ENCODE assay signal across 12 cellular contexts in the genomic region with DNA sequence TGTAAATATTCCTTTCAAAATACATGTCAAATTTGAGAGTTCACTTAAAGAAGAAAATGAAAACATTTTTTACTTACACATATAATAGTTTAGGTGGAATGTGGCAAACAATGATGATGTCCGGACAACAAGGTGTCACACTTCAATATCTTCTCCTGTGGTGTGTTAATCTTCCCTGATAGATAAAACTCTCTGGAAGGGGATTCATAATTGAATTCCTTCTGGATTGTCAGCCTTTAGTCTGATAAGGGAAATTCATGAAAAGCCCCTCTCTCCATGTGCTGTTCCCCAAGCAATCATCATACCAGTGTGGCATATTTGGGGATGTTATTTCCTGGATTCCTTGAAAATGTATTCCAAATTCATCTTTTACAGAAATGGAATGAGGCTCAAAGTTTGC. TPM values are rescaled to one million over a fixed set of nuclear protein-coding genes. Genes with fewer than 3 reads are reported as not detected.
DNase-seq lines count a peak whose midpoint lies in the region; ATAC-seq and TF ChIP-seq lines count a peak whose summit lies in the region.
"Had no signal": no experiment of that assay in that cellular context is flagged by ENCODE, and none has a peak within 500 bp of the region (broad histone marks: within the 10 kb centered on the region; RNA-seq: fewer than 3 reads in every experiment).

No MANE protein-coding gene starts in this region.

- H3K4me3 Mint-ChIP-seq in CD4-positive, alpha-beta T cell, result peak overlapping the region; percentile 89
- peak overlapping the region; percentile 91 for H3K4me3 Mint-ChIP-seq in neural crest cell

- H2AFZ ChIP-seq in mammary epithelial cell (ENCODE audit: low read depth, low read length), result peak overlapping the region; percentile 2

- TF ChIP-seq CTCF in CD4-positive, alpha-beta T cell (IDR thresholded peaks at IDR 0.05), result no peak
- TF ChIP-seq CTCF in mammary epithelial cell (conservative IDR thresholded peaks at IDR 0.05 in 1 of 2, IDR thresholded peaks at IDR 0.05 in 1 of 2; ENCODE audit: extremely low read depth in 1 of 2, insufficient read depth in 1 of 2, low read depth in 1 of 2, low read length in 2 of 2), result no peak
- TF ChIP-seq CTCF in neural crest cell (conservative IDR thresholded peaks at IDR 0.05), result no peak

- H3K4me2 ChIP-seq in mammary epithelial cell (ENCODE audit: insufficient read depth, low read depth, low read length), result no peak overlapping the region

- H3K36me3 ChIP-seq in HUES64 (ENCODE audit: insufficient read depth, low read length), result no peaks in the 10 kb centered on the region
- no peaks in the 10 kb centered on the region for H3K36me3 ChIP-seq in mammary epithelial cell (ENCODE audit: insufficient read depth, low read length)
- H3K36me3 ChIP-seq: adrenal gland had no signal

- POLR2A ChIA-PET in CD4-positive, alpha-beta T cell (lab: Charles Lee), result interaction anchor here (1.8 to 3.2 kb wide), 4 partner anchors 9 to 312 kb away, joined by 7 to 29 read pairs (median 8); a partner anchor contains a TSS

- H3K9ac ChIP-seq in HUES64 (ENCODE audit: low read depth, low read length), result no peak overlapping the region
- H3K9ac ChIP-seq in mammary epithelial cell (ENCODE audit: insufficient read depth, low read length), result peak overlapping the region; percentile 100

- H3K27ac ChIP-seq in CD4-positive, alpha-beta T cell (ENCODE audit: low read depth, low read length), result peak overlapping the region; percentile 62
- H3K27ac ChIP-seq in HUES64 (ENCODE audit: low read depth, low read length), result peak overlapping the region; percentile 55; the same call in 1 of the 2 replicates
- H3K27ac ChIP-seq in mammary epithelial cell (ENCODE audit: insufficient read depth, low read depth, low read length), result no peak overlapping the region

- H3K4me1 ChIP-seq in HUES64 (ENCODE audit: insufficient read depth, low read length) (peaks cover 28% of the 10 kb centered on the region), mammary epithelial cell (ENCODE audit: insufficient read depth, low read length) (peaks cover 32% of the 10 kb centered on the region)

- no peaks in the 10 kb centered on the region for H3K27me3 ChIP-seq in CD4-positive, alpha-beta T cell (ENCODE audit: control insufficient read depth, insufficient read depth, low read length)
- H3K27me3 ChIP-seq in HUES64 (ENCODE audit: insufficient read depth, low read length) (no peaks in the 10 kb centered on the region), mammary epithelial cell (ENCODE audit: insufficient read depth, low read length) (no peaks in the 10 kb centered on the region)
- H3K27me3 ChIP-seq: adrenal gland had no signal

- dilution Hi-C loops in mammary epithelial cell (cut with HindIII; ENCODE audit: low sequenced_read_pairs), result no loop called here

- no peak for ATAC-seq in CD4-positive, alpha-beta T cell (ENCODE audit: poor library complexity)
- ATAC-seq in GM21619 (IDR thresholded peaks at IDR 0.05; ENCODE audit: unreplicated experiment), result no peak
- ATAC-seq in HG02852 (IDR thresholded peaks at IDR 0.05; ENCODE audit: unreplicated experiment), result no peak

- no peaks in the 10 kb centered on the region for H3K9me3 ChIP-seq in CD4-positive, alpha-beta T cell (ENCODE audit: control insufficient read depth, low read length)
- H3K9me3 ChIP-seq in HUES64 (ENCODE audit: insufficient read depth, low read depth, low read length), result no peaks in the 10 kb centered on the region
- no peaks in the 10 kb centered on the region for H3K9me3 ChIP-seq in mammary epithelial cell (replicated peaks; ENCODE audit: insufficient read depth, low read length)
- H3K9me3 ChIP-seq: adrenal gland had no signal

- H3K79me2 ChIP-seq in mammary epithelial cell (ENCODE audit: insufficient read depth, low read length), result peaks cover 40% of the 10 kb centered on the region

- intact Hi-C loops in CD4-positive, alpha-beta T cell (cut with DNase I, micrococcal nuclease), result loop anchor here (2.0 to 10.0 kb wide), 8 partner anchors 46 to 439 kb away; a partner anchor contains a TSS
- intact Hi-C loops in mammary epithelial cell (cut with micrococcal nuclease), result loop anchor here (1.0 to 5.0 kb wide), 4 partner anchors 27 to 136 kb away; no protein-coding TSS in a partner anchor

- in situ Hi-C loops in mammary epithelial cell (cut with MboI; ENCODE audit: low sequenced_read_pairs in 2 of 2), result no loop called here

- no CpG with 5 or more reads among the region's 1 CpG for WGBS in HUES64
- WGBS in mammary epithelial cell (ENCODE audit: low coverage, missing lambda C conversion rate), result 92% methylated on average over 1 of the region's 1 CpG

- H3K4me3 ChIP-seq in HUES64 (ENCODE audit: low read length) (no peak overlapping the region), mammary epithelial cell (replicated peaks in 1 of 3; ENCODE audit: insufficient read depth in 1 of 3, low read depth in 2 of 3, low read length in 3 of 3) (no peak overlapping the region)

- no peaks in the 10 kb centered on the region for H3K27me3 Mint-ChIP-seq in CD4-positive, alpha-beta T cell
- H3K27me3 Mint-ChIP-seq in neural crest cell (ENCODE audit: low read depth), result peaks cover 12% of the 10 kb centered on the region

- peak overlapping the region; percentile 93 for H3K27ac Mint-ChIP-seq in CD4-positive, alpha-beta T cell
- H3K27ac Mint-ChIP-seq in neural crest cell (ENCODE audit: unreplicated experiment), result no peak overlapping the region

- CTCF ChIA-PET in CD4-positive, alpha-beta T cell (lab: Charles Lee), result interaction anchor here (1.4 to 1.5 kb wide), 2 partner anchors 26 to 88 kb away, joined by 3 read pairs; no protein-coding TSS in a partner anchor
- CTCF ChIA-PET in mammary epithelial cell (lab: Charles Lee; ENCODE audit: low non-redundant PET), result no interaction called here

- no peaks in the 10 kb centered on the region for H4K20me1 ChIP-seq in mammary epithelial cell (ENCODE audit: insufficient read depth, low read length)

- no peaks in the 10 kb centered on the region for H3K9me3 Mint-ChIP-seq in CD4-positive, alpha-beta T cell
- H3K9me3 Mint-ChIP-seq in neural crest cell, result no peaks in the 10 kb centered on the region

- peaks cover 47% of the 10 kb centered on the region for H3K4me1 Mint-ChIP-seq in CD4-positive, alpha-beta T cell (ENCODE audit: low read depth)
- peaks cover 25% of the 10 kb centered on the region for H3K4me1 Mint-ChIP-seq in neural crest cell

- BruUV-seq in mammary epithelial cell (replicated peaks; lab: Mats Ljungman, UMichigan), result no TSS peak

- peaks cover 26% of the 10 kb centered on the region for H3K36me3 Mint-ChIP-seq in CD4-positive, alpha-beta T cell (ENCODE audit: low read depth)
- no peaks in the 10 kb centered on the region for H3K36me3 Mint-ChIP-seq in neural crest cell (ENCODE audit: low read depth)

- no peak for DNase-seq in CD4-positive, alpha-beta T cell
- DNase-seq in mammary epithelial cell (no peak), neural crest cell (ENCODE audit: low read depth, low spot score) (no peak), NCI-H2227 treated with DMSO at 0.1 percent for 48 hours (lab: John Stamatoyannopoulos, UW) (no peak)
- DNase-seq in stimulated activated CD4-positive, alpha-beta T cell treated with anti-CD3 and anti-CD28 coated beads, Interleukin-4, amount 100 ng/mL, for 24 hours, result no peak
- DNase-seq: adrenal gland, HCEC 1CT, midbrain, NCI-H2029 treated with DMSO at 0.1 percent for 48 hours had no signal

RNA-seq across cellular contexts. Expression of a gene that starts 1.0 kb away (rescaled TPM):
- total RNA-seq in CD4-positive, alpha-beta T cell, result 10 to 100 TPM; 39.5 to 40.2 TPM
- 30.7 TPM for polyA plus RNA-seq in HUES64 (2013, experiment 1 of 2)
- polyA plus RNA-seq in HUES64 (2013, experiment 2 of 2), result 35.3 TPM
- total RNA-seq in mammary epithelial cell (100 to 1,000 TPM; 101 to 153 TPM), neural crest cell (31.1 and 32.4 TPM in 2 replicates)
- 169 TPM for polyA plus RNA-seq in mammary epithelial cell
- polyA minus RNA-seq in mammary epithelial cell, result 194 TPM

RNA-seq across cellular contexts. Expression of a gene that starts 47.2 kb away (rescaled TPM):
- 1 to 10 TPM; 9.0 to 9.9 TPM for total RNA-seq in CD4-positive, alpha-beta T cell
- 8.4 TPM for polyA plus RNA-seq in HUES64 (2013, experiment 1 of 2)
- 8.4 TPM for polyA plus RNA-seq in HUES64 (2013, experiment 2 of 2)
- 10 to 100 TPM; 59.0 TPM for total RNA-seq in mammary epithelial cell
- 16.1 TPM for polyA plus RNA-seq in mammary epithelial cell
- 72.9 TPM for polyA minus RNA-seq in mammary epithelial cell
- 20.6 and 22.3 TPM in 2 replicates for total RNA-seq in neural crest cell

RNA-seq across cellular contexts. Expression of a gene that starts 59.5 kb away (rescaled TPM):
- total RNA-seq in CD4-positive, alpha-beta T cell, result 1 to 10 TPM; 1.7 to 2.4 TPM
- polyA plus RNA-seq in HUES64 (2013, experiment 1 of 2), result 39.9 TPM
- 48.4 TPM for polyA plus RNA-seq in HUES64 (2013, experiment 2 of 2)
- total RNA-seq in mammary epithelial cell (10 to 100 TPM; 13.7 to 15.2 TPM), neural crest cell (32.3 and 34.7 TPM in 2 replicates)
- polyA plus RNA-seq in mammary epithelial cell, result 9.7 TPM
- polyA minus RNA-seq in mammary epithelial cell, result 10.6 TPM
